Comparison of ENCODE assay signal across 11 cellular contexts in genomic region chr7:64904008-64904407, GRCh38. TPM values are rescaled to one million over a fixed set of nuclear protein-coding genes. Genes with fewer than 3 reads are reported as not detected.
DNase-seq lines count a peak whose midpoint lies in the region; ATAC-seq and TF ChIP-seq lines count a peak whose summit lies in the region.
"Had no signal": no experiment of that assay in that cellular context is flagged by ENCODE, and none has a peak within 500 bp of the region (broad histone marks: within the 10 kb centered on the region; RNA-seq: fewer than 3 reads in every experiment).

No MANE protein-coding gene starts in this region.

- H3K4me1 ChIP-seq in BE2C (no peaks in the 10 kb centered on the region), mammary epithelial cell (ENCODE audit: insufficient read depth, low read length) (no peaks in the 10 kb centered on the region)
- H3K4me1 ChIP-seq in naive thymus-derived CD4-positive, alpha-beta T cell (ENCODE audit: control insufficient read depth in 2 of 2, insufficient read depth in 2 of 2, low read length in 2 of 2): peaks cover 7 to 14% of the 10 kb centered on the region in 2 donors

- no peak for DNase-seq in BE2C
- no peak for DNase-seq in mammary epithelial cell
- no peak for DNase-seq in naive thymus-derived CD4-positive, alpha-beta T cell
- no peak for DNase-seq in left colon
- no peak for DNase-seq in HuH-7.5 (ENCODE audit: low spot score)
- DNase-seq in iPS-NIHi11 (ENCODE audit: low spot score): no peak
- no peak for DNase-seq in DMS79 treated with DMSO at 0.1 percent for 48 hours (lab: John Stamatoyannopoulos, UW)
- DNase-seq: activated CD4-positive, CD25-positive, alpha-beta regulatory T cell; hippocampal formation; stimulated activated naive CD4-positive, alpha-beta T cell treated with Interleukin-2 at 50 U/mL for 16 hours had no signal

- no peaks in the 10 kb centered on the region for H3K9me3 ChIP-seq in BE2C
- H3K9me3 ChIP-seq in mammary epithelial cell (replicated peaks; ENCODE audit: insufficient read depth, low read length): no peaks in the 10 kb centered on the region
- no peaks in the 10 kb centered on the region for H3K9me3 ChIP-seq in naive thymus-derived CD4-positive, alpha-beta T cell (ENCODE audit: control insufficient read depth in 2 of 3, low read length in 3 of 3)

- ATAC-seq in naive thymus-derived CD4-positive, alpha-beta T cell: no peak
- ATAC-seq in left colon: no peak

- H3K27ac ChIP-seq in mammary epithelial cell (ENCODE audit: insufficient read depth, low read depth, low read length): no peak overlapping the region
- peak overlapping the region; percentile 83 for H3K27ac ChIP-seq in naive thymus-derived CD4-positive, alpha-beta T cell (ENCODE audit: low read depth, low read length)

- H3K9ac ChIP-seq in mammary epithelial cell (ENCODE audit: insufficient read depth, low read length): peak overlapping the region; percentile 40

- peak overlapping the region; percentile 70 for H3K4me2 ChIP-seq in mammary epithelial cell (ENCODE audit: insufficient read depth, low read depth, low read length)

- peaks cover 54% of the 10 kb centered on the region for H3K79me2 ChIP-seq in mammary epithelial cell (ENCODE audit: insufficient read depth, low read length)

- CTCF ChIA-PET in mammary epithelial cell (lab: Charles Lee; ENCODE audit: low non-redundant PET): no interaction called here
- CTCF ChIA-PET in naive thymus-derived CD4-positive, alpha-beta T cell (lab: Charles Lee): interaction anchor here (1.0 kb wide), 1 partner anchor 31 kb away, joined by 4 read pairs; no protein-coding TSS in a partner anchor

- H3K4me3 Mint-ChIP-seq in IgD-negative memory B cell: peak overlapping the region; percentile 95 to 99 (median 98)
- peak overlapping the region; percentile 95 to 98 (median 95) for H3K4me3 Mint-ChIP-seq in naive thymus-derived CD4-positive, alpha-beta T cell

- dilution Hi-C loops in mammary epithelial cell (cut with HindIII; ENCODE audit: low sequenced_read_pairs): no loop called here

- peaks cover 0 to 3% (median 0%) of the 10 kb centered on the region in 3 donors for H3K9me3 Mint-ChIP-seq in IgD-negative memory B cell
- H3K9me3 Mint-ChIP-seq in naive thymus-derived CD4-positive, alpha-beta T cell: peaks cover 0 to 1% (median 0%) of the 10 kb centered on the region in 11 donors

- TF ChIP-seq CTCF in BE2C (IDR thresholded peaks at IDR 0.05; ENCODE audit: low read depth, low read length) (no peak), mammary epithelial cell (conservative IDR thresholded peaks at IDR 0.05 in 1 of 2, IDR thresholded peaks at IDR 0.05 in 1 of 2; ENCODE audit: extremely low read depth in 1 of 2, insufficient read depth in 1 of 2, low read depth in 1 of 2, low read length in 2 of 2) (no peak)

- POLR2A ChIA-PET in naive thymus-derived CD4-positive, alpha-beta T cell (lab: Charles Lee): interaction anchor here (1.2 to 3.2 kb wide), 3 partner anchors 10 to 110 kb away, joined by 3 to 30 read pairs (median 20); partner anchors contain the start of genes ERV3-1 and ZNF138

- 99% methylated on average over 13 of the region's 15 CpGs for WGBS in mammary epithelial cell (ENCODE audit: low coverage, missing lambda C conversion rate)

- H3K36me3 ChIP-seq in BE2C (no peaks in the 10 kb centered on the region), mammary epithelial cell (ENCODE audit: insufficient read depth, low read length) (no peaks in the 10 kb centered on the region)
- H3K36me3 ChIP-seq in naive thymus-derived CD4-positive, alpha-beta T cell (ENCODE audit: control insufficient read depth in 2 of 3, insufficient read depth in 3 of 3, low read length in 3 of 3): peaks cover 0 to 6% (median 0%) of the 10 kb centered on the region in 3 experiments

- no peaks in the 10 kb centered on the region; the same call in 1 of the 2 replicates for H3K27me3 ChIP-seq in BE2C
- H3K27me3 ChIP-seq in mammary epithelial cell (ENCODE audit: insufficient read depth, low read length): no peaks in the 10 kb centered on the region
- H3K27me3 ChIP-seq in naive thymus-derived CD4-positive, alpha-beta T cell (ENCODE audit: control insufficient read depth in 2 of 2, insufficient read depth in 2 of 2, low read length in 2 of 2): no peaks in the 10 kb centered on the region

- no peaks in the 10 kb centered on the region for H3K27me3 Mint-ChIP-seq in IgD-negative memory B cell
- no peaks in the 10 kb centered on the region for H3K27me3 Mint-ChIP-seq in naive thymus-derived CD4-positive, alpha-beta T cell

- peaks cover 1% of the 10 kb centered on the region for H3K36me3 Mint-ChIP-seq in IgD-negative memory B cell
- peaks cover 0 to 33% (median 13%) of the 10 kb centered on the region in 5 donors for H3K36me3 Mint-ChIP-seq in naive thymus-derived CD4-positive, alpha-beta T cell

- intact Hi-C loops in mammary epithelial cell (cut with micrococcal nuclease) (loop anchor here (10.0 kb wide), 2 partner anchors 109 to 239 kb away; partner anchors contain the start of genes ZNF107 and ZNF138), left colon (cut with DNase I, micrococcal nuclease) (no loop called here)
- intact Hi-C loops in naive thymus-derived CD4-positive, alpha-beta T cell (cut with micrococcal nuclease): loop anchor here in 1 of 2 donors (5.0 kb wide), 1 partner anchor 1078 kb away; the partner anchor contains the start of gene GUSB

- H3K27ac Mint-ChIP-seq in IgD-negative memory B cell: peak overlapping the region; percentile 81 to 96 (median 87)
- peak overlapping the region; percentile 92 to 97 (median 95) for H3K27ac Mint-ChIP-seq in naive thymus-derived CD4-positive, alpha-beta T cell

- H2AFZ ChIP-seq in mammary epithelial cell (ENCODE audit: low read depth, low read length): peak overlapping the region; percentile 100

- peak overlapping the region; percentile 89 for H3K4me3 ChIP-seq in BE2C (ENCODE audit: low read depth, low read length)
- peak overlapping the region; percentile 74 to 94 (median 84) for H3K4me3 ChIP-seq in mammary epithelial cell (replicated peaks in 1 of 3; ENCODE audit: insufficient read depth in 1 of 3, low read depth in 2 of 3, low read length in 3 of 3)
- peak overlapping the region; percentile 95 for H3K4me3 ChIP-seq in naive thymus-derived CD4-positive, alpha-beta T cell (ENCODE audit: low read length)

- no peaks in the 10 kb centered on the region for H4K20me1 ChIP-seq in mammary epithelial cell (ENCODE audit: insufficient read depth, low read length)

- in situ Hi-C loops in mammary epithelial cell (cut with MboI; ENCODE audit: low sequenced_read_pairs in 2 of 2): no loop called here

- H3K4me1 Mint-ChIP-seq in IgD-negative memory B cell: peaks cover 33 to 44% (median 40%) of the 10 kb centered on the region in 3 donors
- H3K4me1 Mint-ChIP-seq in naive thymus-derived CD4-positive, alpha-beta T cell: peaks cover 39 to 63% (median 59%) of the 10 kb centered on the region in 7 donors

- BruUV-seq in mammary epithelial cell (replicated peaks; lab: Mats Ljungman, UMichigan): no TSS peak

RNA-seq across cellular contexts. Expression of gene ZNF273, which starts 0.9 kb away (rescaled TPM):
- 1.7 TPM for polyA plus RNA-seq in BE2C (2012; ENCODE audit: insufficient read depth, insufficient read length, low read depth)
- 7.8 TPM for polyA plus RNA-seq in IgD-negative memory B cell
- total RNA-seq in mammary epithelial cell: 1 to 10 TPM; 3.4 to 5.0 TPM
- polyA plus RNA-seq in mammary epithelial cell: 1.9 TPM
- not detected for polyA minus RNA-seq in mammary epithelial cell
- total RNA-seq in naive thymus-derived CD4-positive, alpha-beta T cell: 10 to 100 TPM in 1 of 5 experiments, 1 to 10 TPM in 4; 3.8 to 10.9 (median 7.5) TPM
- polyA plus RNA-seq in naive thymus-derived CD4-positive, alpha-beta T cell: 1 to 10 TPM; 3.6 to 5.8 TPM
- 1 to 10 TPM; 3.9 TPM for total RNA-seq in left colon
